25 cellular contexts compared by ENCODE assay signal in genomic region chr1:232431326-232431725, GRCh38.
"Had no signal": no experiment of that assay in that cellular context is flagged by ENCODE, and none has a peak within 500 bp of the region (broad histone marks: within the 10 kb centered on the region; RNA-seq: fewer than 3 reads in every experiment).

No MANE protein-coding gene starts in this region.

- H3K27me3 Mint-ChIP-seq: stimulated activated naive B cell treated with anti-CD40 and anti-IgM and Interleukin-4, amounts not matched to agents 10 μg/mL and 1 μg/mL and 100 μg/mL, for 72 hours had no signal

- H3K4me3 Mint-ChIP-seq: naive thymus-derived CD4-positive, alpha-beta T cell; natural killer cell treated with Interleukin-12 subunit alpha and Interleukin-12 subunit beta and Interleukin-15 and Interleukin-18, amount 100 ng/mL, for 72 hours; neural crest cell; stimulated activated naive B cell treated with anti-CD40 and anti-IgM and Interleukin-4, amounts not matched to agents 10 μg/mL and 1 μg/mL and 100 μg/mL, for 72 hours had no signal

- H3K36me3 Mint-ChIP-seq: naive thymus-derived CD4-positive, alpha-beta T cell; natural killer cell treated with Interleukin-12 subunit alpha and Interleukin-12 subunit beta and Interleukin-15 and Interleukin-18, amount 100 ng/mL, for 72 hours; stimulated activated naive B cell treated with anti-CD40 and anti-IgM and Interleukin-4, amounts not matched to agents 10 μg/mL and 1 μg/mL and 100 μg/mL, for 72 hours had no signal

- H3K9me3 Mint-ChIP-seq: naive thymus-derived CD4-positive, alpha-beta T cell; natural killer cell treated with Interleukin-12 subunit alpha and Interleukin-12 subunit beta and Interleukin-15 and Interleukin-18, amount 100 ng/mL, for 72 hours; neural crest cell; stimulated activated naive B cell treated with anti-CD40 and anti-IgM and Interleukin-4, amounts not matched to agents 10 μg/mL and 1 μg/mL and 100 μg/mL, for 72 hours had no signal

- H3K4me3 ChIP-seq: hepatocyte, lung, mucosa of descending colon, pancreas, prostate gland, skin epidermis, stomach, testis, thyroid gland, upper lobe of right lung had no signal

- H3K27ac ChIP-seq: hepatocyte, pancreas, prostate gland, skin epidermis, stomach, testis, thyroid gland, upper lobe of right lung had no signal

- H3K27me3 ChIP-seq: hepatocyte, pancreas, stomach, testis, thyroid gland, upper lobe of right lung had no signal

- H3K4me1 Mint-ChIP-seq: naive thymus-derived CD4-positive, alpha-beta T cell; stimulated activated naive B cell treated with anti-CD40 and anti-IgM and Interleukin-4, amounts not matched to agents 10 μg/mL and 1 μg/mL and 100 μg/mL, for 72 hours had no signal

- H3K9me3 ChIP-seq: mucosa of descending colon, pancreas, prostate gland, stomach, testis, thyroid gland, upper lobe of right lung had no signal

- H3K4me1 ChIP-seq: pancreas, prostate gland, testis, upper lobe of right lung had no signal

- ATAC-seq: left lobe of liver; mucosa of descending colon; naive thymus-derived CD4-positive, alpha-beta T cell; natural killer cell treated with Interleukin-12 subunit alpha and Interleukin-12 subunit beta and Interleukin-15 and Interleukin-18, amount 100 ng/mL, for 72 hours; pancreas; sciatic nerve; stimulated activated naive B cell treated with anti-CD40 and anti-IgM and Interleukin-4, amounts not matched to agents 10 μg/mL and 1 μg/mL and 100 μg/mL, for 72 hours; stimulated activated naive CD8-positive, alpha-beta T cell treated with anti-CD3 and anti-CD28 coated beads, Interleukin-15, Interleukin-2, amounts not matched to agents 100 U/mL and 50 U/mL, for 24 hours; upper lobe of right lung had no signal

- H3K27ac Mint-ChIP-seq: naive thymus-derived CD4-positive, alpha-beta T cell; natural killer cell treated with Interleukin-12 subunit alpha and Interleukin-12 subunit beta and Interleukin-15 and Interleukin-18, amount 100 ng/mL, for 72 hours; stimulated activated naive B cell treated with anti-CD40 and anti-IgM and Interleukin-4, amounts not matched to agents 10 μg/mL and 1 μg/mL and 100 μg/mL, for 72 hours had no signal

- DNase-seq: islet precursor cell; mesendoderm; midbrain; mucosa of descending colon; naive thymus-derived CD4-positive, alpha-beta T cell; pancreas; posterior cingulate gyrus; stimulated activated CD4-positive, alpha-beta T cell treated with anti-CD3 and anti-CD28 coated beads, Interleukin-12 subunit alpha, Interleukin-12 subunit beta, amount 100 ng/mL, for 4 hours; stimulated activated CD4-positive, alpha-beta T cell treated with anti-CD3 and anti-CD28 coated beads, Interleukin-15, amount 100 ng/mL, for 24 hours; stimulated activated CD4-positive, alpha-beta T cell treated with anti-CD3 and anti-CD28 coated beads, Interleukin-2, amount 100 ng/mL, for 24 hours; stimulated activated CD4-positive, alpha-beta T cell treated with anti-CD3 and anti-CD28 coated beads, Interleukin-4, amount 100 ng/mL, for 1 hour; stimulated activated naive B cell treated with anti-CD40 and anti-IgM and Interleukin-4, amounts not matched to agents 10 μg/mL and 1 μg/mL and 100 μg/mL, for 72 hours; stimulated activated naive CD8-positive, alpha-beta T cell treated with anti-CD3 and anti-CD28 coated beads, Interleukin-15, Interleukin-2, amounts not matched to agents 100 U/mL and 50 U/mL, for 24 hours; stomach; testis; thyroid gland; upper lobe of right lung had no signal

- H3K36me3 ChIP-seq: pancreas, prostate gland had no signal
